In genomic region chr4:3830774-3831528, GRCh38 we compare ENCODE assay signal across 1 cellular context.
A peak's percentile ranks its signal among the peaks of the same experiment; 100 is the strongest.
TF ChIP-seq lines count a peak whose summit lies in the region.

No MANE protein-coding gene starts in this region.

TF ChIP-seq in HepG2, 621 proteins besides CTCF, POLR2A, EP300 and RAD21 (continued from another document and continues in another):
- TF ChIP-seq ZBED4 (CRISPR knock-in tag; IDR thresholded peaks at IDR 0.05; ENCODE audit: borderline replicate concordance) (peak; percentile 56; the same call in 1 of the 2 replicates), ZNF737 (CRISPR knock-in tag; IDR thresholded peaks at IDR 0.05; ENCODE audit: borderline replicate concordance) (no peak), ZNF253 (CRISPR knock-in tag; IDR thresholded peaks at IDR 0.05; ENCODE audit: borderline replicate concordance) (no peak), SAP130 (CRISPR knock-in tag; IDR thresholded peaks at IDR 0.05; ENCODE audit: low read depth) (peak; percentile 89), POGK (CRISPR knock-in tag; conservative IDR thresholded peaks at IDR 0.05) (peak; percentile 57; the same call in 1 of the 2 replicates), SRY (CRISPR knock-in tag; IDR thresholded peaks at IDR 0.05) (peak; percentile 58; the same call in 1 of the 2 replicates), HCFC1 (IDR thresholded peaks at IDR 0.05; ENCODE audit: low read depth, low read length) (no peak), GFI1 (CRISPR knock-in tag; IDR thresholded peaks at IDR 0.05; ENCODE audit: borderline replicate concordance) (peak; percentile 80), MED13 (CRISPR knock-in tag; IDR thresholded peaks at IDR 0.05) (peak; percentile 87), ZNF552 (CRISPR knock-in tag; IDR thresholded peaks at IDR 0.05; ENCODE audit: borderline replicate concordance) (0 out of 2 replicates have a peak, but pooled peaks have one; percentile 58), ZXDC (CRISPR knock-in tag; IDR thresholded peaks at IDR 0.05) (peak; percentile 76; the same call in 1 of the 2 replicates), SKI (IDR thresholded peaks at IDR 0.05; ENCODE audit: partially characterized antibody) (no peak), KAT8 (CRISPR knock-in tag; IDR thresholded peaks at IDR 0.05) (peak; percentile 49; the same call in 1 of the 2 replicates), TARDBP (CRISPR knock-in tag; IDR thresholded peaks at IDR 0.05) (peak; percentile 92), NFE2 (CRISPR knock-in tag; IDR thresholded peaks at IDR 0.05) (0 out of 2 replicates have a peak, but pooled peaks have one; percentile 3), ZNF550 (CRISPR knock-in tag; IDR thresholded peaks at IDR 0.05; ENCODE audit: borderline replicate concordance) (no peak; the same call in 1 of the 2 replicates), ZNF703 (CRISPR knock-in tag; IDR thresholded peaks at IDR 0.05; ENCODE audit: borderline replicate concordance) (no peak; the same call in 1 of the 2 replicates), MXI1 (IDR thresholded peaks at IDR 0.05; ENCODE audit: borderline replicate concordance, low read depth, low read length) (0 out of 3 replicates have a peak, but pooled peaks have one; percentile 31), ZNF510 (CRISPR knock-in tag; IDR thresholded peaks at IDR 0.05; ENCODE audit: low read depth) (0 out of 2 replicates have a peak, but pooled peaks have one; percentile 1), ZBTB7A (CRISPR knock-in tag; IDR thresholded peaks at IDR 0.05) (peak; percentile 69), NR1H2 (CRISPR knock-in tag; IDR thresholded peaks at IDR 0.05; ENCODE audit: borderline replicate concordance, low read depth) (no peak; the same call in 1 of the 2 replicates), ZFP90 (CRISPR knock-in tag; IDR thresholded peaks at IDR 0.05; ENCODE audit: borderline replicate concordance) (peak; percentile 93; the same call in 1 of the 2 replicates), ATF7 (IDR thresholded peaks at IDR 0.05) (no peak), ATF7 (CRISPR knock-in tag; IDR thresholded peaks at IDR 0.05) (peak; percentile 87), GATAD1 (CRISPR knock-in tag; IDR thresholded peaks at IDR 0.05) (peak; percentile 49), NFRKB (IDR thresholded peaks at IDR 0.05) (no peak), ZNF317 (CRISPR knock-in tag; IDR thresholded peaks at IDR 0.05) (peak; percentile 49; the same call in 1 of the 2 replicates), ZNF570 (CRISPR knock-in tag; IDR thresholded peaks at IDR 0.05; ENCODE audit: borderline replicate concordance) (no peak), NPAS2 (CRISPR knock-in tag; IDR thresholded peaks at IDR 0.05; ENCODE audit: borderline replicate concordance) (no peak), SAFB2 (CRISPR knock-in tag; IDR thresholded peaks at IDR 0.05; ENCODE audit: borderline replicate concordance, low read depth) (peak; percentile 72; the same call in 1 of the 2 replicates), RELA (CRISPR knock-in tag; IDR thresholded peaks at IDR 0.05) (no peak), ZNF577 (CRISPR knock-in tag; IDR thresholded peaks at IDR 0.05; ENCODE audit: borderline replicate concordance, low read depth) (no peak), HOXA3 (CRISPR knock-in tag; IDR thresholded peaks at IDR 0.05) (peak; percentile 67), ZNF775 (CRISPR knock-in tag; IDR thresholded peaks at IDR 0.05; ENCODE audit: borderline replicate concordance) (0 out of 2 replicates have a peak, but pooled peaks have one; percentile 56), ETV5 (CRISPR knock-in tag; IDR thresholded peaks at IDR 0.05; ENCODE audit: borderline replicate concordance) (peak; percentile 97), CBX2 (IDR thresholded peaks at IDR 0.05; ENCODE audit: low read depth, low read length) (no peak), CBX2 (CRISPR knock-in tag; IDR thresholded peaks at IDR 0.05; ENCODE audit: low read depth) (no peak), PTBP1 (IDR thresholded peaks at IDR 0.05; ENCODE audit: low read depth, low read length, poor library complexity, severe bottlenecking) (peak; percentile 68), LCORL (IDR thresholded peaks at IDR 0.05) (no peak), LCORL (CRISPR knock-in tag; IDR thresholded peaks at IDR 0.05) (peak; percentile 98), ISL2 (CRISPR knock-in tag; IDR thresholded peaks at IDR 0.05) (peak; percentile 49), ZNF264 (CRISPR knock-in tag; IDR thresholded peaks at IDR 0.05) (peak; percentile 69; the same call in 1 of the 2 replicates), MAF1 (CRISPR knock-in tag; IDR thresholded peaks at IDR 0.05; ENCODE audit: borderline replicate concordance) (peak; percentile 61; the same call in 1 of the 2 replicates), ZNF276 (CRISPR knock-in tag; IDR thresholded peaks at IDR 0.05; ENCODE audit: low read depth) (peak; percentile 95; the same call in 1 of the 2 replicates), ZNF235 (CRISPR knock-in tag; IDR thresholded peaks at IDR 0.05; ENCODE audit: borderline replicate concordance) (no peak), DMAP1 (CRISPR knock-in tag; IDR thresholded peaks at IDR 0.05) (peak; percentile 63; the same call in 1 of the 2 replicates), NCOA2 (CRISPR knock-in tag; IDR thresholded peaks at IDR 0.05) (peak; percentile 85), POLR2G (IDR thresholded peaks at IDR 0.05; ENCODE audit: low read depth, low read length) (peak; percentile 64)
- TF ChIP-seq, protein P1, sequence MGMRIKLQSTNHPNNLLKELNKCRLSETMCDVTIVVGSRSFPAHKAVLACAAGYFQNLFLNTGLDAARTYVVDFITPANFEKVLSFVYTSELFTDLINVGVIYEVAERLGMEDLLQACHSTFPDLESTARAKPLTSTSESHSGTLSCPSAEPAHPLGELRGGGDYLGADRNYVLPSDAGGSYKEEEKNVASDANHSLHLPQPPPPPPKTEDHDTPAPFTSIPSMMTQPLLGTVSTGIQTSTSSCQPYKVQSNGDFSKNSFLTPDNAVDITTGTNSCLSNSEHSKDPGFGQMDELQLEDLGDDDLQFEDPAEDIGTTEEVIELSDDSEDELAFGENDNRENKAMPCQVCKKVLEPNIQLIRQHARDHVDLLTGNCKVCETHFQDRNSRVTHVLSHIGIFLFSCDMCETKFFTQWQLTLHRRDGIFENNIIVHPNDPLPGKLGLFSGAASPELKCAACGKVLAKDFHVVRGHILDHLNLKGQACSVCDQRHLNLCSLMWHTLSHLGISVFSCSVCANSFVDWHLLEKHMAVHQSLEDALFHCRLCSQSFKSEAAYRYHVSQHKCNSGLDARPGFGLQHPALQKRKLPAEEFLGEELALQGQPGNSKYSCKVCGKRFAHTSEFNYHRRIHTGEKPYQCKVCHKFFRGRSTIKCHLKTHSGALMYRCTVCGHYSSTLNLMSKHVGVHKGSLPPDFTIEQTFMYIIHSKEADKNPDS (CRISPR knock-in tag; IDR thresholded peaks at IDR 0.05): peak; percentile 53; the same call in 1 of the 2 replicates
- TF ChIP-seq, protein P2, sequence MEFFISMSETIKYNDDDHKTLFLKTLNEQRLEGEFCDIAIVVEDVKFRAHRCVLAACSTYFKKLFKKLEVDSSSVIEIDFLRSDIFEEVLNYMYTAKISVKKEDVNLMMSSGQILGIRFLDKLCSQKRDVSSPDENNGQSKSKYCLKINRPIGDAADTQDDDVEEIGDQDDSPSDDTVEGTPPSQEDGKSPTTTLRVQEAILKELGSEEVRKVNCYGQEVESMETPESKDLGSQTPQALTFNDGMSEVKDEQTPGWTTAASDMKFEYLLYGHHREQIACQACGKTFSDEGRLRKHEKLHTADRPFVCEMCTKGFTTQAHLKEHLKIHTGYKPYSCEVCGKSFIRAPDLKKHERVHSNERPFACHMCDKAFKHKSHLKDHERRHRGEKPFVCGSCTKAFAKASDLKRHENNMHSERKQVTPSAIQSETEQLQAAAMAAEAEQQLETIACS (CRISPR knock-in tag; IDR thresholded peaks at IDR 0.05): no peak
- TF ChIP-seq, protein P3, sequence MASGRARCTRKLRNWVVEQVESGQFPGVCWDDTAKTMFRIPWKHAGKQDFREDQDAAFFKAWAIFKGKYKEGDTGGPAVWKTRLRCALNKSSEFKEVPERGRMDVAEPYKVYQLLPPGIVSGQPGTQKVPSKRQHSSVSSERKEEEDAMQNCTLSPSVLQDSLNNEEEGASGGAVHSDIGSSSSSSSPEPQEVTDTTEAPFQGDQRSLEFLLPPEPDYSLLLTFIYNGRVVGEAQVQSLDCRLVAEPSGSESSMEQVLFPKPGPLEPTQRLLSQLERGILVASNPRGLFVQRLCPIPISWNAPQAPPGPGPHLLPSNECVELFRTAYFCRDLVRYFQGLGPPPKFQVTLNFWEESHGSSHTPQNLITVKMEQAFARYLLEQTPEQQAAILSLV (CRISPR knock-in tag; IDR thresholded peaks at IDR 0.05; ENCODE audit: borderline replicate concordance): peak; percentile 62; the same call in 1 of the 2 replicates
- TF ChIP-seq, protein P4, sequence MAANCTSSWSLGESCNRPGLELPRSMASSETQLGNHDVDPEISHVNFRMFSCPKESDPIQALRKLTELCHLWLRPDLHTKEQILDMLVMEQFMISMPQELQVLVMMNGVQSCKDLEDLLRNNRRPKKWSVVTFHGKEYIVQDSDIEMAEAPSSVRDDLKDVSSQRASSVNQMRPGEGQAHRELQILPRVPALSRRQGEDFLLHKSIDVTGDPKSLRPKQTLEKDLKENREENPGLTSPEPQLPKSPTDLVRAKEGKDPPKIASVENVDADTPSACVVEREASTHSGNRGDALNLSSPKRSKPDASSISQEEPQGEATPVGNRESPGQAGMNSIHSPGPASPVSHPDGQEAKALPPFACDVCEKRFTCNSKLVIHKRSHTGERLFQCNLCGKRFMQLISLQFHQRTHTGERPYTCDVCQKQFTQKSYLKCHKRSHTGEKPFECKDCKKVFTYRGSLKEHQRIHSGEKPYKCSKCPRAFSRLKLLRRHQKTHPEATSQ (CRISPR knock-in tag; IDR thresholded peaks at IDR 0.05; ENCODE audit: borderline replicate concordance): no peak
